9 cellular contexts compared by ENCODE assay signal in genomic region chr4:24686866-24687672, GRCh38.
DNase-seq lines count a peak whose midpoint lies in the region; ATAC-seq and TF ChIP-seq lines count a peak whose summit lies in the region.
"Had no signal": no experiment of that assay in that cellular context is flagged by ENCODE, and none has a peak within 500 bp of the region (broad histone marks: within the 10 kb centered on the region; RNA-seq: fewer than 3 reads in every experiment).

No MANE protein-coding gene starts in this region.

- no peaks in the 10 kb centered on the region for H3K79me2 ChIP-seq in GM23338 (replicated peaks; ENCODE audit: insufficient read depth)

- H3K4me3 Mint-ChIP-seq in GM23338: no peak overlapping the region
- H3K4me3 Mint-ChIP-seq: activated naive CD4-positive, alpha-beta T cell treated with anti-CD3 and anti-CD28 coated beads, Interleukin-2, amount 50 U/mL, for 24 hours had no signal

- H3K4me1 ChIP-seq in GM23338 (ENCODE audit: insufficient read depth): peaks cover 46% of the 10 kb centered on the region

- H3K27me3 ChIP-seq in GM23338 (ENCODE audit: insufficient read depth) (no peaks in the 10 kb centered on the region), WERI-Rb-1 (ENCODE audit: insufficient read depth, low read depth, severe bottlenecking) (no peaks in the 10 kb centered on the region), kidney epithelial cell (ENCODE audit: control insufficient read depth, insufficient read depth, low read length) (no peaks in the 10 kb centered on the region)

- H3K27ac Mint-ChIP-seq in GM23338: no peak overlapping the region
- H3K27ac Mint-ChIP-seq: activated naive CD4-positive, alpha-beta T cell treated with anti-CD3 and anti-CD28 coated beads, Interleukin-2, amount 50 U/mL, for 24 hours had no signal

- no peaks in the 10 kb centered on the region for H3K9me3 ChIP-seq in WERI-Rb-1 (ENCODE audit: severe bottlenecking)

- peaks cover 2% of the 10 kb centered on the region for H3K27me3 Mint-ChIP-seq in GM23338 (ENCODE audit: insufficient read depth, low read depth, poor library complexity)

- H3K4me1 Mint-ChIP-seq in GM23338: peaks cover 44% of the 10 kb centered on the region
- H3K4me1 Mint-ChIP-seq: activated naive CD4-positive, alpha-beta T cell treated with anti-CD3 and anti-CD28 coated beads, Interleukin-2, amount 50 U/mL, for 24 hours had no signal

- H3K4me3 ChIP-seq in AG09309 (ENCODE audit: control insufficient read depth, low read depth, low read length): no peak overlapping the region
- peak overlapping the region; percentile 26; the same call in 1 of the 2 replicates for H3K4me3 ChIP-seq in GM23338
- H3K4me3 ChIP-seq in WERI-Rb-1 (ENCODE audit: low read depth, low read length): no peak overlapping the region
- no peak overlapping the region for H3K4me3 ChIP-seq in kidney epithelial cell (ENCODE audit: low read depth, low read length)

- TF ChIP-seq CTCF in AG09309 (IDR thresholded peaks at IDR 0.05; ENCODE audit: control insufficient read depth, insufficient read depth, low read depth, low read length, missing control alignments): peak; percentile 28
- TF ChIP-seq CTCF in GM23338 (conservative IDR thresholded peaks at IDR 0.05; ENCODE audit: low read depth in 2 of 2): peak; percentile 90 to 99
- peak; percentile 60 for TF ChIP-seq CTCF in WERI-Rb-1 (IDR thresholded peaks at IDR 0.05; ENCODE audit: low read depth, low read length)
- TF ChIP-seq CTCF in kidney epithelial cell (IDR thresholded peaks at IDR 0.05; ENCODE audit: insufficient read depth, low read length, poor library complexity, severe bottlenecking): peak; percentile 53

- peak overlapping the region; percentile 76 for H2AFZ ChIP-seq in GM23338

- no peaks in the 10 kb centered on the region; the same call in 2 of the 3 replicates for H3K36me3 Mint-ChIP-seq in GM23338 (ENCODE audit: low read depth)
- H3K36me3 Mint-ChIP-seq: activated naive CD4-positive, alpha-beta T cell treated with anti-CD3 and anti-CD28 coated beads, Interleukin-2, amount 50 U/mL, for 24 hours had no signal

- H3K4me2 ChIP-seq in GM23338: peak overlapping the region; percentile 36

- ATAC-seq in GM23338 (peak; percentile 89), HG03108 (IDR thresholded peaks at IDR 0.05; ENCODE audit: unreplicated experiment) (no peak), GM19463 (IDR thresholded peaks at IDR 0.05; ENCODE audit: unreplicated experiment) (no peak)

- no peaks in the 10 kb centered on the region for H3F3A ChIP-seq in GM23338 (replicated peaks; ENCODE audit: low read depth)

- no peaks in the 10 kb centered on the region for H4K20me1 ChIP-seq in GM23338 (replicated peaks; ENCODE audit: insufficient read depth)

- H3K9me3 Mint-ChIP-seq in GM23338: no peaks in the 10 kb centered on the region
- H3K9me3 Mint-ChIP-seq: activated naive CD4-positive, alpha-beta T cell treated with anti-CD3 and anti-CD28 coated beads, Interleukin-2, amount 50 U/mL, for 24 hours had no signal

- H3K27ac ChIP-seq in GM23338 (ENCODE audit: low read depth): no peak overlapping the region
- H3K27ac ChIP-seq in WERI-Rb-1: no peak overlapping the region

- no peaks in the 10 kb centered on the region for H3K9me2 ChIP-seq in GM23338 (ENCODE audit: insufficient read depth)

- H3K36me3 ChIP-seq in GM23338 (ENCODE audit: insufficient read depth) (no peaks in the 10 kb centered on the region), WERI-Rb-1 (no peaks in the 10 kb centered on the region), kidney epithelial cell (ENCODE audit: control insufficient read depth, insufficient read depth, low read length) (no peaks in the 10 kb centered on the region)

- DNase-seq in AG09309 (ENCODE audit: low read depth) (no peak), GM23338 (ENCODE audit: low spot score) (peak; percentile 78), WERI-Rb-1 (peak; percentile 18), kidney epithelial cell (ENCODE audit: low read depth) (no peak), mucosa of gallbladder (ENCODE audit: low spot score) (no peak), NCI-H1930 (lab: John Stamatoyannopoulos, UW) (no peak)

TF ChIP-seq in GM23338, 12 proteins besides CTCF, POLR2A, EP300 and RAD21:
- TF ChIP-seq CREB1 (CRISPR knock-in tag; IDR thresholded peaks at IDR 0.05; ENCODE audit: low read depth): peak; percentile 63; the same call in 1 of the 2 replicates
- TF ChIP-seq EZH2phosphoT487 (IDR thresholded peaks at IDR 0.05; ENCODE audit: unreplicated experiment): no peak

Comparison
In these comparisons a context has a peak if more than half of its experiments do, and no peak if none do; other contexts are left out.
1. DNase-seq: peak in GM23338 (single experiment) and WERI-Rb-1 (single experiment); none in AG09309 (single experiment), kidney epithelial cell (single experiment), mucosa of gallbladder (single experiment) and NCI-H1930 (0 of 2).
2. CTCF ChIP-seq: peak in every context shown above with its lines; median percentile 94 in GM23338; 60 in WERI-Rb-1; 53 in kidney epithelial cell; 28 in AG09309.